Comparison of ENCODE assay signal across 8 cellular contexts in genomic region chr11:65078151-65078550, GRCh38. TPM values are rescaled to one million over a fixed set of nuclear protein-coding genes. Genes with fewer than 3 reads are reported as not detected.
DNase-seq lines count a peak whose midpoint lies in the region; ATAC-seq, FAIRE-seq and TF ChIP-seq lines count a peak whose summit lies in the region.

No MANE protein-coding gene starts in this region.

- ATAC-seq in GM21723 (IDR thresholded peaks at IDR 0.05; ENCODE audit: unreplicated experiment) (peak; percentile 50), HG02938 (IDR thresholded peaks at IDR 0.05; ENCODE audit: unreplicated experiment) (no peak)

- H3K4me3 ChIP-seq in BJ (ENCODE audit: low read depth, low read length): no peak overlapping the region
- H3K4me3 ChIP-seq in right atrium auricular region: no peak overlapping the region

- H3K36me3 ChIP-seq in BJ (ENCODE audit: control insufficient read depth, insufficient read depth, low read length) (no peaks in the 10 kb centered on the region), right atrium auricular region (no peaks in the 10 kb centered on the region)

- DNase-seq in BJ (ENCODE audit: low read depth) (no peak), RCC 7860 (ENCODE audit: low spot score) (peak; percentile 13), right atrium auricular region (ENCODE audit: low spot score) (no peak), Ammon's horn (ENCODE audit: low spot score) (no peak)
- peak; percentile 56 for DNase-seq in activated T-helper 9 cell treated with anti-CD3 and anti-CD28 coated beads, Interleukin-2, amount 50 U/mL, for 16 hours (ENCODE audit: low read depth)
- DNase-seq in stimulated activated CD4-positive, alpha-beta T cell treated with anti-CD3 and anti-CD28 coated beads, Interleukin-2, amount 100 ng/mL, for 48 hours: peak; percentile 67

- TF ChIP-seq CTCF in BJ (IDR thresholded peaks at IDR 0.05; ENCODE audit: insufficient read depth, low read depth, low read length) (peak; percentile 59), right atrium auricular region (IDR thresholded peaks at IDR 0.05) (peak; percentile 32 to 55)

- H3K27me3 ChIP-seq in BJ (ENCODE audit: control insufficient read depth, insufficient read depth, low read length) (no peaks in the 10 kb centered on the region), right atrium auricular region (no peaks in the 10 kb centered on the region)

- no peak for FAIRE-seq in RCC 7860 (lab: Jason Lieb, UNC)

- CTCF ChIA-PET in BJ (lab: Yijun Ruan, JAX): interaction anchor here (1.1 to 2.1 kb wide), 2 partner anchors 64 to 65 kb away, joined by 3 to 7 read pairs; partner anchors contain the start of gene ARL2

- no peaks in the 10 kb centered on the region for H3K9me3 ChIP-seq in right atrium auricular region

- POLR2A ChIA-PET in BJ (lab: Charles Lee): no interaction called here

- H3K27ac ChIP-seq in right atrium auricular region: no peak overlapping the region

- peaks cover 0 to 2% of the 10 kb centered on the region in 2 donors for H3K4me1 ChIP-seq in right atrium auricular region

RNA-seq across cellular contexts. Expression of gene CDCA5, which starts 5.7 kb away (rescaled TPM):
- 10.7 and 11.9 TPM in 2 replicates for polyA plus RNA-seq in BJ (2011; rRNA removed)
- 7.4 and 11.1 TPM in 2 replicates for polyA minus RNA-seq in BJ (2011; rRNA and poly(A)+ RNA removed)
- total RNA-seq in right atrium auricular region: under 1 TPM; 0.16 to 0.52 TPM

RNA-seq across cellular contexts. Expression of gene ZFPL1, which starts 5.9 kb away (rescaled TPM):
- 41.7 and 91.8 TPM in 2 replicates for polyA plus RNA-seq in BJ (2011; rRNA removed)
- 44.0 and 56.3 TPM in 2 replicates for polyA minus RNA-seq in BJ (2011; rRNA and poly(A)+ RNA removed)
- 10 to 100 TPM; 26.7 to 38.4 TPM for total RNA-seq in right atrium auricular region

RNA-seq across cellular contexts. Expression of gene VPS51, which starts 17.9 kb away (rescaled TPM):
- polyA plus RNA-seq in BJ (2011; rRNA removed): 61.8 and 86.2 TPM in 2 replicates
- 125 and 171 TPM in 2 replicates for polyA minus RNA-seq in BJ (2011; rRNA and poly(A)+ RNA removed)
- total RNA-seq in right atrium auricular region: 100 to 1,000 TPM in 1 of 2 donors, 10 to 100 TPM in 1; 98.5 to 147 TPM

RNA-seq across cellular contexts. Expression of gene NAALADL1, which starts 19.8 kb away (rescaled TPM):
- 25.4 and 38.7 TPM in 2 replicates for polyA plus RNA-seq in BJ (2011; rRNA removed)
- 7.6 and 13.9 TPM in 2 replicates for polyA minus RNA-seq in BJ (2011; rRNA and poly(A)+ RNA removed)
- total RNA-seq in right atrium auricular region: 10 to 100 TPM in 1 of 2 donors, 1 to 10 TPM in 1; 6.0 to 18.9 TPM

RNA-seq across cellular contexts. Expression of gene TM7SF2, which starts 33.5 kb away (rescaled TPM):
- polyA plus RNA-seq in BJ (2011; rRNA removed): 5.0 and 8.2 TPM in 2 replicates
- 2.4 and 3.6 TPM in 2 replicates for polyA minus RNA-seq in BJ (2011; rRNA and poly(A)+ RNA removed)
- total RNA-seq in right atrium auricular region: 100 to 1,000 TPM; 134 to 199 TPM

Comparison
In these comparisons a context has a peak if more than half of its experiments do, and no peak if none do; other contexts are left out.
1. DNase-seq: peak in RCC 7860 (single experiment), activated T-helper 9 cell treated with anti-CD3 and anti-CD28 coated beads, Interleukin-2, amount 50 U/mL, for 16 hours (single experiment) and stimulated activated CD4-positive, alpha-beta T cell treated with anti-CD3 and anti-CD28 coated beads, Interleukin-2, amount 100 ng/mL, for 48 hours (2 of 2); none in BJ (single experiment), right atrium auricular region (single experiment) and Ammon's horn (single experiment).